Comparison of ENCODE assay signal across 8 cellular contexts in the genomic region with DNA sequence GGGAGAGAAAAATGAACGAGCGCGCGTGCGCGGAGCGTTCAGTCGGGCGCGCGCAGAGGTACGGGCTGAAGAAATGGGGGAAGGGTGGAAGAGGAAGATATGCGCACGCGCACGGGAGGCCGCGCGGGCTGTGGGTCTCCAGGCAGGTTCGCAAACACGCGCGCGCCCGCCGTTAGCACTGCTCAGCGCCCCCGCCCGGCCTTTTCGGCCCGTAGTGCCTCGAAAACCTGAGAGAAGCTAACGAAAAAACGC. TPM values are rescaled to one million over a fixed set of nuclear protein-coding genes. Genes with fewer than 3 reads are reported as not detected.
A peak's percentile ranks its signal among the peaks of the same experiment; 100 is the strongest.
DNase-seq lines count a peak whose midpoint lies in the region; ATAC-seq, FAIRE-seq and TF ChIP-seq lines count a peak whose summit lies in the region.

No MANE protein-coding gene starts in this region.

- POLR2A ChIA-PET in HepG2 (lab: Yijun Ruan, JAX): interaction anchor here (0.6 to 4.7 kb wide), 32 partner anchors 8 to 1875 kb away, joined by 3 to 85 read pairs (median 6); a partner anchor contains a TSS

- FAIRE-seq in GM19239 (lab: Jason Lieb, UNC) (no peak), HepG2 (lab: Jason Lieb, UNC) (no peak)

- intact Hi-C loops in dendritic cell treated with granulocyte-macrophage colony-stimulating factor and Interleukin-4, amounts not matched to agents 40 ng/mL and 50 ng/mL, for 4 days (cut with micrococcal nuclease): loop anchor here (5.0 kb wide), 1 partner anchor 37 kb away; a partner anchor contains a TSS
- intact Hi-C loops in HepG2 (cut with micrococcal nuclease; ENCODE audit: unreplicated experiment): loop anchor here (2.0 kb wide), 1 partner anchor 792 kb away; a partner anchor contains a TSS

- ATAC-seq in HG03442 (IDR thresholded peaks at IDR 0.05; ENCODE audit: unreplicated experiment) (peak; percentile 39), HepG2 (peak; percentile 63)

- H3K4me3 ChIP-seq in AG09309 (ENCODE audit: control insufficient read depth, low read depth, low read length): peak overlapping the region; percentile 75
- peak overlapping the region; percentile 82 to 95 (median 93) for H3K4me3 ChIP-seq in HepG2 (replicated peaks in 1 of 3; ENCODE audit: insufficient read depth in 1 of 3, low read depth in 2 of 3, low read length in 3 of 3)

- H3K27ac ChIP-seq in HepG2 (ENCODE audit: extremely low read length, insufficient read depth, low read length): peak overlapping the region; percentile 99

- H3K27me3 Mint-ChIP-seq in dendritic cell treated with granulocyte-macrophage colony-stimulating factor and Interleukin-4, amounts not matched to agents 40 ng/mL and 50 ng/mL, for 4 days: no peaks in the 10 kb centered on the region

- under 1% methylated on average over 34 of the region's 34 CpGs for WGBS in HepG2 (ENCODE audit: low lambda C conversion rate)

- H3K9me3 ChIP-seq in HepG2 (ENCODE audit: low read length): no peaks in the 10 kb centered on the region

- H3K27ac Mint-ChIP-seq in dendritic cell treated with granulocyte-macrophage colony-stimulating factor and Interleukin-4, amounts not matched to agents 40 ng/mL and 50 ng/mL, for 4 days: peak overlapping the region; percentile 100

- no peak overlapping the region for H2AFZ ChIP-seq in HepG2 (ENCODE audit: low read length)

- H3K9ac ChIP-seq in HepG2 (ENCODE audit: insufficient read depth, low read depth, low read length): peak overlapping the region; percentile 100

- TF ChIP-seq CTCF in AG09309 (IDR thresholded peaks at IDR 0.05; ENCODE audit: control insufficient read depth, insufficient read depth, low read depth, low read length, missing control alignments): no peak
- TF ChIP-seq CTCF in HepG2 (CRISPR knock-in tag; IDR thresholded peaks at IDR 0.05): no peak

- BruUV-seq in HepG2 (replicated peaks; lab: Mats Ljungman, UMichigan): TSS peak; percentile 68

- DNase-seq in AG09309 (ENCODE audit: low read depth) (peak; percentile 46), GM19239 (ENCODE audit: insufficient read length, low spot score) (peak; percentile 28), NCI-H524 treated with DMSO at 0.1 percent for 48 hours (lab: John Stamatoyannopoulos, UW) (peak; percentile 79), HepG2 (ENCODE audit: low spot score) (peak; percentile 90)
- DNase-seq in activated CD4-positive, alpha-beta T cell treated with anti-CD3 and anti-CD28 coated beads, Interleukin-2, amount 50 U/mL, for 24 hours (ENCODE audit: low read depth in 1 of 2, low spot score in 1 of 2): peak; percentile 85 to 89
- peak; percentile 89 for DNase-seq in stimulated activated CD4-positive, alpha-beta T cell treated with anti-CD3 and anti-CD28 coated beads, Interleukin-2, amount 100 ng/mL, for 4 hours (ENCODE audit: low read depth)

- peaks cover 39% of the 10 kb centered on the region for H3K4me1 Mint-ChIP-seq in dendritic cell treated with granulocyte-macrophage colony-stimulating factor and Interleukin-4, amounts not matched to agents 40 ng/mL and 50 ng/mL, for 4 days (ENCODE audit: low read depth)

- TF ChIP-seq EP300 in HepG2 (IDR thresholded peaks at IDR 0.05; ENCODE audit: low read depth in 2 of 2, low read length in 2 of 2) (no peak), HepG2 (CRISPR knock-in tag; IDR thresholded peaks at IDR 0.05; ENCODE audit: borderline replicate concordance) (no peak)

- TF ChIP-seq POLR2A in HepG2 (IDR thresholded peaks at IDR 0.05; ENCODE audit: insufficient read depth in 1 of 2, low read depth in 2 of 2, low read length in 2 of 2): no peak

- peaks cover 0 to 4% of the 10 kb centered on the region in 2 experiments; a peak in 2 of 5 replicates for H3K36me3 ChIP-seq in HepG2 (replicated peaks in 1 of 2; ENCODE audit: control insufficient read depth in 1 of 2, insufficient read depth in 2 of 2, low read length in 2 of 2)

- peaks cover 30% of the 10 kb centered on the region for H3K36me3 Mint-ChIP-seq in dendritic cell treated with granulocyte-macrophage colony-stimulating factor and Interleukin-4, amounts not matched to agents 40 ng/mL and 50 ng/mL, for 4 days (ENCODE audit: low read depth)

- H3K4me2 ChIP-seq in HepG2 (ENCODE audit: low read depth, low read length): peak overlapping the region; percentile 90

- CTCF ChIA-PET in HepG2 (lab: Yijun Ruan, JAX; ENCODE audit: low intra/inter-chr PET ratio, low total read pairs): no interaction called here

- no peak for TF ChIP-seq RAD21 in HepG2 (CRISPR knock-in tag; IDR thresholded peaks at IDR 0.05)

- H3K4me3 Mint-ChIP-seq in dendritic cell treated with granulocyte-macrophage colony-stimulating factor and Interleukin-4, amounts not matched to agents 40 ng/mL and 50 ng/mL, for 4 days: peak overlapping the region; percentile 99

- no peaks in the 10 kb centered on the region for H3K9me3 Mint-ChIP-seq in dendritic cell treated with granulocyte-macrophage colony-stimulating factor and Interleukin-4, amounts not matched to agents 40 ng/mL and 50 ng/mL, for 4 days

- peaks cover 49% of the 10 kb centered on the region for H4K20me1 ChIP-seq in HepG2 (ENCODE audit: insufficient read depth, low read length)

- peaks cover 52% of the 10 kb centered on the region for H3K79me2 ChIP-seq in HepG2 (ENCODE audit: insufficient read depth, low read length)

- peaks cover 46% of the 10 kb centered on the region for H3K4me1 ChIP-seq in HepG2 (ENCODE audit: insufficient read depth, low read length)

- H3K27me3 ChIP-seq in HepG2 (ENCODE audit: control insufficient read depth in 1 of 2, insufficient read depth in 2 of 2, low read length in 2 of 2): no peaks in the 10 kb centered on the region; a peak in 1 of 5 replicates

- in situ Hi-C loops in HepG2 (cut with HindIII; ENCODE audit: extremely low pct_ligation_motif_present, low pct_unique_long_range_greater_than_20kb): loop anchor here (5.0 kb wide), 1 partner anchor 37 kb away; a partner anchor contains a TSS

TF ChIP-seq in HepG2, 621 proteins besides CTCF, POLR2A, EP300 and RAD21 (continues in another document):
- no peak for TF ChIP-seq ZNF101 (CRISPR knock-in tag; IDR thresholded peaks at IDR 0.05; ENCODE audit: borderline replicate concordance, low read depth)
- TF ChIP-seq FIP1L1 (IDR thresholded peaks at IDR 0.05; ENCODE audit: borderline replicate concordance, insufficient read depth, low read depth, low read length): 0 out of 2 replicates have a peak, but pooled peaks have one; percentile 12
- no peak for TF ChIP-seq ZNF224 (CRISPR knock-in tag; IDR thresholded peaks at IDR 0.05)
- TF ChIP-seq EEA1 (CRISPR knock-in tag; IDR thresholded peaks at IDR 0.05; ENCODE audit: borderline replicate concordance): 0 out of 2 replicates have a peak, but pooled peaks have one; percentile 79

RNA-seq across cellular contexts. Expression of a gene that starts 0.4 kb away (rescaled TPM):
- total RNA-seq in HepG2 (2016; rRNA removed; fragmentation: Illumina TruSeq; extraction: Trizol): 292 and 439 TPM in 2 replicates
- 20.2 and 21.8 TPM in 2 replicates for total RNA-seq in HepG2 (2016; cell fraction: cytosol; rRNA removed; fragmentation: Illumina TruSeq; extraction: Trizol; ENCODE audit: low read depth)
- total RNA-seq in HepG2 (2016; cell fraction: insoluble cytoplasmic fraction; rRNA removed; fragmentation: Illumina TruSeq; extraction: Trizol): 277 and 462 TPM in 2 replicates
- total RNA-seq in HepG2 (2016; cell fraction: membrane; rRNA removed; fragmentation: Illumina TruSeq; extraction: Trizol): 30.3 and 37.3 TPM in 2 replicates
- total RNA-seq in HepG2 (2016; cell fraction: nucleus; rRNA removed; fragmentation: Illumina TruSeq; extraction: Trizol): 318 and 332 TPM in 2 replicates
- polyA plus RNA-seq in HepG2 (2011; rRNA removed): 40.4 and 55.3 TPM in 2 replicates
- 15.1 and 21.6 TPM in 2 replicates for polyA plus RNA-seq in HepG2 (2011; cell fraction: cytosol; rRNA removed)
- polyA plus RNA-seq in HepG2 (2011; cell fraction: nucleus; rRNA removed): 55.9 and 61.4 TPM in 2 replicates
- 46.3 and 82.3 TPM in 2 replicates for polyA plus RNA-seq in HepG2 (2012)
- polyA plus RNA-seq in HepG2 (2016; cell fraction: cytosol; fragmentation: Illumina TruSeq; extraction: Trizol; ENCODE audit: low read depth): 3.5 and 3.6 TPM in 2 replicates
- 251 and 266 TPM in 2 replicates for polyA plus RNA-seq in HepG2 (2016; cell fraction: insoluble cytoplasmic fraction; fragmentation: Illumina TruSeq; extraction: Trizol; ENCODE audit: low read depth)
- 7.1 and 11.2 TPM in 2 replicates for polyA plus RNA-seq in HepG2 (2016; cell fraction: membrane; fragmentation: Illumina TruSeq; extraction: Trizol; ENCODE audit: low read depth)
- polyA plus RNA-seq in HepG2 (2016; cell fraction: nucleus; fragmentation: Illumina TruSeq; extraction: Trizol; ENCODE audit: insufficient read depth, low read depth): 153 and 159 TPM in 2 replicates
- 71.2 and 104 TPM in 2 replicates for polyA minus RNA-seq in HepG2 (2011; rRNA and poly(A)+ RNA removed; ENCODE audit: low replicate concordance)
- 64.1 and 70.1 TPM in 2 replicates for polyA minus RNA-seq in HepG2 (2011; cell fraction: cytosol; rRNA and poly(A)+ RNA removed)
- polyA minus RNA-seq in HepG2 (2011; cell fraction: nucleus; rRNA and poly(A)+ RNA removed): 566 and 662 TPM in 2 replicates

RNA-seq across cellular contexts. Expression of a gene that starts 39.1 kb away (rescaled TPM):
- total RNA-seq in HepG2 (2016; rRNA removed; fragmentation: Illumina TruSeq; extraction: Trizol): 10.7 and 12.5 TPM in 2 replicates
- total RNA-seq in HepG2 (2016; cell fraction: cytosol; rRNA removed; fragmentation: Illumina TruSeq; extraction: Trizol; ENCODE audit: low read depth): 4.1 TPM in 2 replicates
- total RNA-seq in HepG2 (2016; cell fraction: insoluble cytoplasmic fraction; rRNA removed; fragmentation: Illumina TruSeq; extraction: Trizol): 9.5 and 12.3 TPM in 2 replicates
- 6.1 and 7.8 TPM in 2 replicates for total RNA-seq in HepG2 (2016; cell fraction: membrane; rRNA removed; fragmentation: Illumina TruSeq; extraction: Trizol)
- total RNA-seq in HepG2 (2016; cell fraction: nucleus; rRNA removed; fragmentation: Illumina TruSeq; extraction: Trizol): 10.1 and 10.9 TPM in 2 replicates
- 5.1 and 6.7 TPM in 2 replicates for polyA plus RNA-seq in HepG2 (2011; rRNA removed)
- polyA plus RNA-seq in HepG2 (2011; cell fraction: cytosol; rRNA removed): 3.7 and 5.7 TPM in 2 replicates
- polyA plus RNA-seq in HepG2 (2011; cell fraction: nucleus; rRNA removed): 2.8 and 5.0 TPM in 2 replicates
- 2.0 and 4.5 TPM in 2 replicates for polyA plus RNA-seq in HepG2 (2012)
- 2.5 and 2.9 TPM in 2 replicates for polyA plus RNA-seq in HepG2 (2016; cell fraction: cytosol; fragmentation: Illumina TruSeq; extraction: Trizol; ENCODE audit: low read depth)
- 16.6 and 19.4 TPM in 2 replicates for polyA plus RNA-seq in HepG2 (2016; cell fraction: insoluble cytoplasmic fraction; fragmentation: Illumina TruSeq; extraction: Trizol; ENCODE audit: low read depth)
- 3.7 and 4.4 TPM in 2 replicates for polyA plus RNA-seq in HepG2 (2016; cell fraction: membrane; fragmentation: Illumina TruSeq; extraction: Trizol; ENCODE audit: low read depth)
- polyA plus RNA-seq in HepG2 (2016; cell fraction: nucleus; fragmentation: Illumina TruSeq; extraction: Trizol; ENCODE audit: insufficient read depth, low read depth): 14.9 and 16.4 TPM in 2 replicates
- 4.5 and 22.8 TPM in 2 replicates for polyA minus RNA-seq in HepG2 (2011; rRNA and poly(A)+ RNA removed; ENCODE audit: low replicate concordance)
- polyA minus RNA-seq in HepG2 (2011; cell fraction: cytosol; rRNA and poly(A)+ RNA removed): 1.5 and 2.5 TPM in 2 replicates
- 8.3 and 13.4 TPM in 2 replicates for polyA minus RNA-seq in HepG2 (2011; cell fraction: nucleus; rRNA and poly(A)+ RNA removed)

Comparison
In these comparisons a context has a peak if more than half of its experiments do, and no peak if none do; other contexts are left out.
1. Peak in every context shown above with its lines: DNase-seq, ATAC-seq, H3K4me3 ChIP-seq and H3K27ac ChIP-seq.
2. DNase-seq: peak in every context shown above with its lines; median percentile 90 in HepG2; 89 in stimulated activated CD4-positive, alpha-beta T cell treated with anti-CD3 and anti-CD28 coated beads, Interleukin-2, amount 100 ng/mL, for 4 hours; 87 in activated CD4-positive, alpha-beta T cell treated with anti-CD3 and anti-CD28 coated beads, Interleukin-2, amount 50 U/mL, for 24 hours; 79 in NCI-H524 treated with DMSO at 0.1 percent for 48 hours; 46 in AG09309; 28 in GM19239.